Comparison of ENCODE assay signal across 30 cellular contexts in genomic region chr22:36267058-36267457, GRCh38. TPM values are rescaled to one million over a fixed set of nuclear protein-coding genes. Genes with fewer than 3 reads are reported as not detected.
DNase-seq lines count a peak whose midpoint lies in the region; ATAC-seq, FAIRE-seq and TF ChIP-seq lines count a peak whose summit lies in the region.
"Had no signal": no experiment of that assay in that cellular context is flagged by ENCODE, and none has a peak within 500 bp of the region (broad histone marks: within the 10 kb centered on the region; RNA-seq: fewer than 3 reads in every experiment).

No MANE protein-coding gene starts in this region.

- in situ Hi-C loops in Panc1 (cut with HindIII; ENCODE audit: low pct_unique_long_range_greater_than_20kb, low sequenced_read_pairs): no loop called here

- H3K9me1 ChIP-seq in endothelial cell of umbilical vein (replicated peaks; ENCODE audit: control insufficient read depth, extremely low read depth, insufficient read depth, low read length): no peaks in the 10 kb centered on the region

- H3K9me3 ChIP-seq in Panc1 (ENCODE audit: control insufficient read depth, insufficient read depth, low read depth, low read length) (no peaks in the 10 kb centered on the region), endothelial cell of umbilical vein (replicated peaks; ENCODE audit: control insufficient read depth, insufficient read depth, low read length) (no peaks in the 10 kb centered on the region), osteoblast (ENCODE audit: low read depth, low read length) (no peaks in the 10 kb centered on the region)
- H3K9me3 ChIP-seq: A549; BLaER1 treated with 17β-estradiol and CSF1 and Interleukin-3, amounts not matched to agents 10 nM and 100 nM had no signal

- H3K27me3 Mint-ChIP-seq in Calu3 (ENCODE audit: unreplicated experiment): no peaks in the 10 kb centered on the region
- no peaks in the 10 kb centered on the region for H3K27me3 Mint-ChIP-seq in activated T-helper 17 cell treated with anti-CD3 and anti-CD28 coated beads, Interleukin-2, amount 50 U/mL, for 72 hours
- H3K27me3 Mint-ChIP-seq: CD4-positive, alpha-beta T cell had no signal

- H3K27ac ChIP-seq in Panc1 (ENCODE audit: low read length) (no peak overlapping the region), endothelial cell of umbilical vein (ENCODE audit: insufficient read depth, low read depth, low read length) (no peak overlapping the region), osteoblast (ENCODE audit: low read depth, low read length) (no peak overlapping the region)
- H3K27ac ChIP-seq: A549; BLaER1 treated with 17β-estradiol and CSF1 and Interleukin-3, amounts not matched to agents 10 nM and 100 nM; HL-60 had no signal

- DNase-seq in Calu3 (no peak), Panc1 (ENCODE audit: low read depth, low spot score) (no peak), endothelial cell of umbilical vein (ENCODE audit: low read depth, low spot score) (no peak), osteoblast (ENCODE audit: insufficient read length, low spot score, missing footprints) (peak; percentile 36), NCI-H82 (lab: John Stamatoyannopoulos, UW) (no peak), H54 (ENCODE audit: insufficient read length, low spot score) (no peak)
- DNase-seq in stimulated activated CD4-positive, alpha-beta T cell treated with anti-CD3 and anti-CD28 coated beads, Interleukin-2, amount 100 ng/mL, for 24 hours: no peak
- DNase-seq: AML-193; CD4-positive, alpha-beta T cell; COR-L47; EL; GDM1; GOT3; HCEC 1CT; Karpas-422; NCI-H1092; NCI-H1417 treated with DMSO at 0.1 percent for 48 hours; NCI-H1694 treated with DMSO at 0.1 percent for 48 hours; NCI-H2081; NCI-H226; NCI-H524; NCI-H748 treated with DMSO at 0.1 percent for 48 hours; PC-3; RPMI8226; SHP77 treated with DMSO at 0.1 percent for 48 hours had no signal

- TF ChIP-seq POLR2A in endothelial cell of umbilical vein (IDR thresholded peaks at IDR 0.05; ENCODE audit: low read depth, low read length) (no peak), H54 (IDR thresholded peaks at IDR 0.05; ENCODE audit: low read depth, low read length) (no peak)

- no peak overlapping the region for H3K4me3 Mint-ChIP-seq in Calu3 (ENCODE audit: low read depth, unreplicated experiment)
- H3K4me3 Mint-ChIP-seq in activated T-helper 17 cell treated with anti-CD3 and anti-CD28 coated beads, Interleukin-2, amount 50 U/mL, for 72 hours: no peak overlapping the region
- H3K4me3 Mint-ChIP-seq: CD4-positive, alpha-beta T cell had no signal

- peaks cover 55% of the 10 kb centered on the region for H3K36me3 Mint-ChIP-seq in Calu3 (ENCODE audit: insufficient read depth, unreplicated experiment)
- H3K36me3 Mint-ChIP-seq in activated T-helper 17 cell treated with anti-CD3 and anti-CD28 coated beads, Interleukin-2, amount 50 U/mL, for 72 hours (ENCODE audit: low read depth): peaks cover 65% of the 10 kb centered on the region

- BruUV-seq in Calu3 (replicated peaks; lab: Mats Ljungman, UMichigan) (TSS peak; percentile 80), Panc1 (replicated peaks; lab: Mats Ljungman, UMichigan) (TSS peak; percentile 94), endothelial cell of umbilical vein (replicated peaks; lab: Mats Ljungman, UMichigan) (TSS peak; percentile 46)

- no peaks in the 10 kb centered on the region for H4K20me1 ChIP-seq in endothelial cell of umbilical vein (replicated peaks; ENCODE audit: control insufficient read depth, extremely low read depth, insufficient read depth, low read length)
- H4K20me1 ChIP-seq in osteoblast (ENCODE audit: insufficient read depth, low read length): no peaks in the 10 kb centered on the region
- H4K20me1 ChIP-seq: BLaER1 treated with 17β-estradiol and CSF1 and Interleukin-3, amounts not matched to agents 10 nM and 100 nM had no signal

- H3K4me3 ChIP-seq in Panc1 (ENCODE audit: low read depth in 2 of 2, low read length in 2 of 2): no peak overlapping the region
- H3K4me3 ChIP-seq in endothelial cell of umbilical vein (replicated peaks in 1 of 3; ENCODE audit: insufficient read depth in 1 of 3, low read depth in 1 of 3, low read length in 3 of 3): no peak overlapping the region
- H3K4me3 ChIP-seq in osteoblast (ENCODE audit: insufficient read depth, low read length): no peak overlapping the region
- H3K4me3 ChIP-seq: A549; BLaER1 treated with 17β-estradiol and CSF1 and Interleukin-3, amounts not matched to agents 10 nM and 100 nM had no signal

- no peak overlapping the region for H3K4me2 ChIP-seq in endothelial cell of umbilical vein (ENCODE audit: insufficient read depth, low read length)
- no peak overlapping the region for H3K4me2 ChIP-seq in osteoblast (ENCODE audit: insufficient read depth, low read length)
- H3K4me2 ChIP-seq: A549; BLaER1 treated with 17β-estradiol and CSF1 and Interleukin-3, amounts not matched to agents 10 nM and 100 nM had no signal

- H3K27me3 ChIP-seq in Panc1 (ENCODE audit: control insufficient read depth, insufficient read depth, low read length) (no peaks in the 10 kb centered on the region), endothelial cell of umbilical vein (ENCODE audit: control insufficient read depth in 2 of 2, insufficient read depth in 2 of 2, low read length in 2 of 2) (no peaks in the 10 kb centered on the region), osteoblast (ENCODE audit: insufficient read depth, low read length) (no peaks in the 10 kb centered on the region)
- H3K27me3 ChIP-seq: BLaER1 treated with 17β-estradiol and CSF1 and Interleukin-3, amounts not matched to agents 10 nM and 100 nM had no signal

- intact Hi-C loops in Calu3 (cut with micrococcal nuclease; ENCODE audit: unreplicated experiment) (no loop called here), Panc1 (cut with micrococcal nuclease; ENCODE audit: unreplicated experiment) (no loop called here), endothelial cell of umbilical vein (cut with micrococcal nuclease) (no loop called here)

- H3K36me3 ChIP-seq in Panc1 (ENCODE audit: control insufficient read depth, insufficient read depth, low read length) (no peaks in the 10 kb centered on the region), endothelial cell of umbilical vein (ENCODE audit: control insufficient read depth in 2 of 2, extremely low read depth in 1 of 2, insufficient read depth in 2 of 2, low read length in 2 of 2) (no peaks in the 10 kb centered on the region), osteoblast (ENCODE audit: insufficient read depth, low read length) (peaks cover 5% of the 10 kb centered on the region)

- CTCF ChIA-PET in Calu3 (lab: Charles Lee) (interaction anchor here (1.2 kb wide), 1 partner anchor 28 kb away, joined by 4 read pairs; the partner anchor contains the start of gene APOL2), Panc1 (lab: Charles Lee) (interaction anchor here (0.6 kb wide), 2 partner anchors 11 to 72 kb away, joined by 3 to 7 read pairs; no protein-coding TSS in a partner anchor), endothelial cell of umbilical vein (lab: Charles Lee) (interaction anchor here (1.0 to 1.4 kb wide), 2 partner anchors 11 to 72 kb away, joined by 3 to 4 read pairs; no protein-coding TSS in a partner anchor)

- no peak for TF ChIP-seq CTCF in Calu3 (IDR thresholded peaks at IDR 0.05; ENCODE audit: unreplicated experiment)
- TF ChIP-seq CTCF in Panc1 (IDR thresholded peaks at IDR 0.05): no peak
- no peak for TF ChIP-seq CTCF in endothelial cell of umbilical vein (IDR thresholded peaks at IDR 0.05; ENCODE audit: extremely low read depth in 1 of 2, insufficient read depth in 1 of 2, low read depth in 1 of 2, low read length in 2 of 2)
- TF ChIP-seq CTCF in osteoblast (IDR thresholded peaks at IDR 0.05; ENCODE audit: extremely low read depth, low read depth, low read length): no peak

- H3K9ac ChIP-seq in endothelial cell of umbilical vein (replicated peaks; ENCODE audit: extremely low read depth, insufficient read depth, low read length): no peak overlapping the region
- H3K9ac ChIP-seq: BLaER1 treated with 17β-estradiol and CSF1 and Interleukin-3, amounts not matched to agents 10 nM and 100 nM had no signal

- no peak for ATAC-seq in Panc1
- ATAC-seq in activated T-helper 17 cell treated with anti-CD3 and anti-CD28 coated beads, Interleukin-2, amount 50 U/mL, for 72 hours (replicated peaks): no peak
- ATAC-seq: A549, PC-3 had no signal

- dilution Hi-C loops in endothelial cell of umbilical vein (cut with MboI; ENCODE audit: extremely low pct_ligation_motif_present, low sequenced_read_pairs): no loop called here

- H3K4me1 ChIP-seq in Panc1 (ENCODE audit: control insufficient read depth, insufficient read depth, low read length) (no peaks in the 10 kb centered on the region), endothelial cell of umbilical vein (ENCODE audit: control insufficient read depth, extremely low read depth, insufficient read depth, low read length) (no peaks in the 10 kb centered on the region), osteoblast (ENCODE audit: insufficient read depth, low read length) (no peaks in the 10 kb centered on the region)
- H3K4me1 ChIP-seq: A549 had no signal

- H2AFZ ChIP-seq in endothelial cell of umbilical vein (ENCODE audit: low read depth, low read length) (no peak overlapping the region), osteoblast (ENCODE audit: low read length) (no peak overlapping the region)

- no peak overlapping the region for H3K27ac Mint-ChIP-seq in Calu3 (ENCODE audit: unreplicated experiment)
- H3K27ac Mint-ChIP-seq in activated T-helper 17 cell treated with anti-CD3 and anti-CD28 coated beads, Interleukin-2, amount 50 U/mL, for 72 hours: no peak overlapping the region
- H3K27ac Mint-ChIP-seq: CD4-positive, alpha-beta T cell had no signal

- POLR2A ChIA-PET in Panc1 (lab: Charles Lee) (interaction anchor here (0.6 kb wide), 1 partner anchor 12 kb away, joined by 3 read pairs; no protein-coding TSS in a partner anchor), endothelial cell of umbilical vein (lab: Charles Lee) (no interaction called here)

- H3K79me2 ChIP-seq in endothelial cell of umbilical vein (ENCODE audit: control insufficient read depth, insufficient read depth, low read length) (no peaks in the 10 kb centered on the region), osteoblast (ENCODE audit: insufficient read depth, low read length) (no peaks in the 10 kb centered on the region)

- H3K4me1 Mint-ChIP-seq in Calu3 (ENCODE audit: low read depth, unreplicated experiment): peaks cover 9% of the 10 kb centered on the region
- no peaks in the 10 kb centered on the region for H3K4me1 Mint-ChIP-seq in activated T-helper 17 cell treated with anti-CD3 and anti-CD28 coated beads, Interleukin-2, amount 50 U/mL, for 72 hours

- FAIRE-seq in endothelial cell of umbilical vein (lab: Jason Lieb, UNC) (no peak), H54 (lab: Jason Lieb, UNC) (no peak)
- FAIRE-seq: A549, GM12891 had no signal

- no peaks in the 10 kb centered on the region for H3K9me3 Mint-ChIP-seq in Calu3 (ENCODE audit: low read depth, unreplicated experiment)
- H3K9me3 Mint-ChIP-seq in activated T-helper 17 cell treated with anti-CD3 and anti-CD28 coated beads, Interleukin-2, amount 50 U/mL, for 72 hours: no peaks in the 10 kb centered on the region
- H3K9me3 Mint-ChIP-seq: CD4-positive, alpha-beta T cell had no signal

RNA-seq across cellular contexts. Expression of gene APOL1, which starts 14.1 kb away (rescaled TPM):
- total RNA-seq in Calu3 (2022) (313 and 501 TPM in 2 replicates), Panc1 (2021; ENCODE audit: unreplicated experiment) (16.0 TPM), endothelial cell of umbilical vein (9.3 and 14.1 TPM in 2 replicates), osteoblast (34.8 and 38.7 TPM in 2 replicates)
- 11.9 TPM for polyA plus RNA-seq in Panc1 (2012; ENCODE audit: insufficient read length)
- 6.8 and 8.2 TPM in 2 replicates for polyA plus RNA-seq in endothelial cell of umbilical vein
- polyA plus RNA-seq in endothelial cell of umbilical vein (2011; cell fraction: cytosol; rRNA removed): 9.1 and 9.8 TPM in 2 replicates
- 7.6 and 9.2 TPM in 2 replicates for polyA plus RNA-seq in endothelial cell of umbilical vein (2011; cell fraction: nucleus; rRNA removed)
- polyA plus RNA-seq in endothelial cell of umbilical vein (2012): 9.8 and 11.8 TPM in 2 replicates
- 13.5 and 14.4 TPM in 2 replicates for polyA minus RNA-seq in endothelial cell of umbilical vein
- polyA minus RNA-seq in endothelial cell of umbilical vein (2011; cell fraction: cytosol; rRNA and poly(A)+ RNA removed): 1.2 TPM
- polyA minus RNA-seq in endothelial cell of umbilical vein (2011; cell fraction: nucleus; rRNA and poly(A)+ RNA removed): 1.9 and 3.5 TPM in 2 replicates
- total RNA-seq in activated T-helper 17 cell treated with anti-CD3 and anti-CD28 coated beads, Interleukin-2, amount 50 U/mL, for 72 hours: 10 to 100 TPM; 52.8 to 89.4 TPM
- total RNA-seq: PC-3 had no signal

RNA-seq across cellular contexts. Expression of gene APOL2, which starts 27.7 kb away (rescaled TPM):
- 90.1 and 154 TPM in 2 replicates for total RNA-seq in Calu3 (2022)
- total RNA-seq in Panc1 (2021; ENCODE audit: unreplicated experiment): 34.4 TPM
- 24.6 TPM for polyA plus RNA-seq in Panc1 (2012; ENCODE audit: insufficient read length)
- 37.6 and 41.9 TPM in 2 replicates for total RNA-seq in endothelial cell of umbilical vein
- 16.9 and 17.8 TPM in 2 replicates for polyA plus RNA-seq in endothelial cell of umbilical vein
- 24.9 and 26.1 TPM in 2 replicates for polyA plus RNA-seq in endothelial cell of umbilical vein (2011; cell fraction: cytosol; rRNA removed)
- polyA plus RNA-seq in endothelial cell of umbilical vein (2011; cell fraction: nucleus; rRNA removed): 29.1 and 32.5 TPM in 2 replicates
- polyA plus RNA-seq in endothelial cell of umbilical vein (2012): 28.6 and 34.8 TPM in 2 replicates
- polyA minus RNA-seq in endothelial cell of umbilical vein: 40.7 and 43.4 TPM in 2 replicates
- 9.3 TPM for polyA minus RNA-seq in endothelial cell of umbilical vein (2011; cell fraction: cytosol; rRNA and poly(A)+ RNA removed)
- polyA minus RNA-seq in endothelial cell of umbilical vein (2011; cell fraction: nucleus; rRNA and poly(A)+ RNA removed): 11.7 and 14.2 TPM in 2 replicates
- total RNA-seq in osteoblast: 50.7 and 56.1 TPM in 2 replicates
- total RNA-seq in activated T-helper 17 cell treated with anti-CD3 and anti-CD28 coated beads, Interleukin-2, amount 50 U/mL, for 72 hours: 100 to 1,000 TPM; 105 to 116 TPM
